30 cellular contexts compared by ENCODE assay signal in the genomic region with DNA sequence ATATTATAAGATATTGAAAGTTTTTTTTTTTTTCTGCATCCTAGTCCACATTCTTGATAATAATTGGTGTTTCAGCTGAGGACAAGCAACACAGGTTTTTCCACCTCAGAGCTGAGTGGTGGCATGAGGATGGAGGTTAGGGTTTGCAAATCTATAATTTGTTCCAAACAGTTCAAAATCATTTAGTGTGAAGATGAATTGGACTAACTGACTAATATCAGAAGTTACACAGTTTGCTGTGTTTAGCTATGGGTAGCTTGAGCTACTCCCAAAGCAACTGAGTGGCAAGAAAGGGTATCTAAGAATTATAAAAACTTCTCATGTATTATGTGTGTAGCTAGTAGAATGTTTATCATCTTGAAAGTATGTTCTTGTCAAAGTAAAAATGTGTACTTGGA.
"Had no signal": no experiment of that assay in that cellular context is flagged by ENCODE, and none has a peak within 500 bp of the region (broad histone marks: within the 10 kb centered on the region; RNA-seq: fewer than 3 reads in every experiment).

No MANE protein-coding gene starts in this region.

- FAIRE-seq: colon had no signal

- H3K9me3 ChIP-seq: esophagus muscularis mucosa, gastrocnemius medialis, heart left ventricle had no signal

- H3K27ac Mint-ChIP-seq: activated CD4-positive, alpha-beta memory T cell treated with anti-CD3 and anti-CD28 coated beads, Interleukin-2, amount 10 ng/mL, durations not matched to agents 7 days and 5 days; activated naive CD8-positive, alpha-beta T cell; activated T-helper 17 cell treated with anti-CD3 and anti-CD28 coated beads, Interleukin-2, amount 50 U/mL, for 72 hours had no signal

- H3K4me3 Mint-ChIP-seq: activated CD4-positive, alpha-beta memory T cell treated with anti-CD3 and anti-CD28 coated beads, Interleukin-2, amount 10 ng/mL, durations not matched to agents 7 days and 5 days; activated naive CD8-positive, alpha-beta T cell; activated T-cell treated with anti-CD3 and anti-CD28 coated beads, Interleukin-2, amount 50 U/mL, for 24 hours; activated T-helper 17 cell treated with anti-CD3 and anti-CD28 coated beads, Interleukin-2, amount 50 U/mL, for 72 hours; effector memory CD8-positive, alpha-beta T cell had no signal

- H3K27ac ChIP-seq: brain microvascular endothelial cell, esophagus muscularis mucosa, foreskin keratinocyte, gastrocnemius medialis, heart left ventricle had no signal

- H3K4me3 ChIP-seq: esophagus muscularis mucosa, gastrocnemius medialis, heart left ventricle had no signal

- H3K4me1 Mint-ChIP-seq: activated T-helper 17 cell treated with anti-CD3 and anti-CD28 coated beads, Interleukin-2, amount 50 U/mL, for 72 hours had no signal

- H3K27me3 Mint-ChIP-seq: activated CD4-positive, alpha-beta memory T cell treated with anti-CD3 and anti-CD28 coated beads, Interleukin-2, amount 10 ng/mL, durations not matched to agents 7 days and 5 days; activated naive CD8-positive, alpha-beta T cell; activated T-cell treated with anti-CD3 and anti-CD28 coated beads, Interleukin-2, amount 50 U/mL, for 24 hours; activated T-helper 17 cell treated with anti-CD3 and anti-CD28 coated beads, Interleukin-2, amount 50 U/mL, for 72 hours; effector memory CD8-positive, alpha-beta T cell had no signal

- H3K27me3 ChIP-seq: brain microvascular endothelial cell, esophagus muscularis mucosa, foreskin keratinocyte, gastrocnemius medialis, heart left ventricle had no signal

- DNase-seq: activated CD4-positive, alpha-beta memory T cell treated with anti-CD3 and anti-CD28 coated beads, Interleukin-2, amount 10 ng/mL, durations not matched to agents 7 days and 5 days; activated CD4-positive, alpha-beta T cell treated with anti-CD3 and anti-CD28 coated beads for 4 hours; activated CD4-positive, alpha-beta T cell treated with anti-CD3 and anti-CD28 coated beads, Interleukin-2, amount 50 U/mL, for 1 hour; activated CD4-positive, CD25-positive, alpha-beta regulatory T cell; activated CD4-positive, CD25-positive, alpha-beta regulatory T cell treated with anti-CD3 and anti-CD28 coated beads, Interleukin-2, amount 50 U/mL, for 72 hours; activated CD8-positive, alpha-beta memory T cell treated with anti-CD3 and anti-CD28 coated beads, Interleukin-2, amount 50 U/mL, for 48 hours; activated effector memory CD4-positive, alpha-beta T cell treated with Interleukin-2 at 50 U/mL for 16 hours; activated gamma-delta T cell treated with Interleukin-2 at 50 U/mL for 16 hours; activated naive CD4-positive, alpha-beta T cell treated with anti-CD3 and anti-CD28 coated beads, Interleukin-2, amount 50 U/mL, for 16 hours; activated naive CD4-positive, alpha-beta T cell treated with Interleukin-2 at 50 U/mL for 16 hours; activated T-cell treated with anti-CD3 and anti-CD28 coated beads for 4 hours; activated T-cell treated with anti-CD3 and anti-CD28 coated beads, Interleukin-2, amount 50 U/mL, for 24 hours; amniotic stem cell; anterior cingulate cortex; brain microvascular endothelial cell; caudate nucleus; cortex of kidney; dermis blood vessel endothelial cell; effector CD4-positive, alpha-beta T cell; effector memory CD8-positive, alpha-beta T cell; erythroblast; foreskin keratinocyte; gastrocnemius medialis; glutamatergic neuron; heart left ventricle; T-helper 2 cell had no signal

- ATAC-seq: activated T-helper 17 cell treated with anti-CD3 and anti-CD28 coated beads, Interleukin-2, amount 50 U/mL, for 72 hours; effector memory CD8-positive, alpha-beta T cell; foreskin keratinocyte; gastrocnemius medialis; heart left ventricle had no signal

- H3K4me1 ChIP-seq: foreskin keratinocyte, gastrocnemius medialis, heart left ventricle had no signal

- H3K9me3 Mint-ChIP-seq: activated CD4-positive, alpha-beta memory T cell treated with anti-CD3 and anti-CD28 coated beads, Interleukin-2, amount 10 ng/mL, durations not matched to agents 7 days and 5 days; activated T-cell treated with anti-CD3 and anti-CD28 coated beads, Interleukin-2, amount 50 U/mL, for 24 hours; activated T-helper 17 cell treated with anti-CD3 and anti-CD28 coated beads, Interleukin-2, amount 50 U/mL, for 72 hours; effector memory CD8-positive, alpha-beta T cell had no signal
